10 cellular contexts compared by ENCODE assay signal in the genomic region with DNA sequence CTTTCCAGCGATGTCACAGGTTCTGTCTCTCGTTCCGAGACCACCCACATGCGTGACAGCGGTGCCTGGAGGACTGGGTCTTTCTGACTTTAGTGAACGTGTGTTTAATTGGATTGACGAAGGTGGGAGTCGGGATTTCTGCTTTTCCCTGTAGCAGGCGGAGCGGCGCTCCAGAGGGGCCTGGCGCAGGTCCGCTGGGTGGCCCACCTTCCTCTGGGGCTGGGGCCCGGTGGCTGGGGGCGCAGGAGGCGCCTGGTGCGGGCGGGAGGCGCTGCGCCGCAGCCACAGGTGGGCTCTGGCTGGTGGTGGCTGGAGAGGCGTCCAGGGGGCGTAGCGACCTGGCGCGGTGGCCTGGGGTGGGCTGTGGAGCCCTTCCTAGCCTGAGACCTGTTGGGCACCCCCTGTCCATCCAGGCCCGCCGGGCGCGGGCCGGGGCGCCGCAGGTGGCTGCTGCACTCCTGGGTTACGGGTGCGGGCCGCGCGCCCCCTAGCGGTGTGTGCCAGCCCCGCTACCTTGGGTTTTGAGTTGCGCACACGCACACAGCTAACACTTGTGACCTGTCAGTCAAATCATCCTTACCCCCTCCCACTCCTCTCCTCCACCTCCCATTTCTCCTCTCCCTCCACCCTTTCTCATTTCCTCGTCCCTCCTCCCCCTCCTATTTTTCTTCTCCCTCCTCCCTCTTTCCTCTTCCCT.
DNase-seq lines count a peak whose midpoint lies in the region; ATAC-seq and TF ChIP-seq lines count a peak whose summit lies in the region.
"Had no signal": no experiment of that assay in that cellular context is flagged by ENCODE, and none has a peak within 500 bp of the region (broad histone marks: within the 10 kb centered on the region; RNA-seq: fewer than 3 reads in every experiment).

No MANE protein-coding gene starts in this region.

- no peaks in the 10 kb centered on the region for H3K27me3 ChIP-seq in RWPE2 (ENCODE audit: insufficient read depth, poor library complexity, severe bottlenecking)

- peak; percentile 62 for TF ChIP-seq CTCF in RWPE2 (IDR thresholded peaks at IDR 0.05; ENCODE audit: poor library complexity, severe bottlenecking)

- peaks cover 1% of the 10 kb centered on the region for H3K9me3 ChIP-seq in RWPE2 (ENCODE audit: severe bottlenecking)

- peaks cover 20% of the 10 kb centered on the region for H3K36me3 ChIP-seq in RWPE2 (ENCODE audit: low read depth)

- H3K4me3 ChIP-seq in RWPE2 (ENCODE audit: severe bottlenecking), result peak overlapping the region; percentile 45

- H3K27ac ChIP-seq in RWPE2 (ENCODE audit: poor library complexity, severe bottlenecking), result no peak overlapping the region

- peak; percentile 54 for DNase-seq in D341Med (ENCODE audit: low spot score)
- DNase-seq in RWPE2 (ENCODE audit: low spot score), result no peak
- DNase-seq in fibroblast of gingiva (ENCODE audit: low read depth), result peak; percentile 88
- DNase-seq in putamen (ENCODE audit: low spot score), result peak; percentile 45
- no peak for DNase-seq in NK-92 treated with Interleukin-12 subunit alpha and Interleukin-12 subunit beta, amount 100 ng/mL, for 24 hours (lab: John Stamatoyannopoulos, UW)
- no peak for DNase-seq in NCI-H2107 treated with DMSO at 0.1 percent for 48 hours (lab: John Stamatoyannopoulos, UW; ENCODE audit: unreplicated experiment)
- DNase-seq in NCI-H446 (lab: John Stamatoyannopoulos, UW), result no peak
- DNase-seq: cortex of kidney, NCI-H187 treated with DMSO at 0.1 percent for 48 hours had no signal

- ATAC-seq in RWPE2 (ENCODE audit: low read depth) (peak; percentile 71), GM21723 (IDR thresholded peaks at IDR 0.05; ENCODE audit: unreplicated experiment) (no peak)

- H3K4me1 ChIP-seq in RWPE2 (ENCODE audit: insufficient read depth, poor library complexity, severe bottlenecking), result peaks cover 4% of the 10 kb centered on the region

Comparison
In these comparisons a context has a peak if more than half of its experiments do, and no peak if none do; other contexts are left out.
1. DNase-seq: peak in D341Med (single experiment), fibroblast of gingiva (single experiment) and putamen (single experiment); none in RWPE2 (single experiment), NK-92 treated with Interleukin-12 subunit alpha and Interleukin-12 subunit beta, amount 100 ng/mL, for 24 hours (single experiment), NCI-H2107 treated with DMSO at 0.1 percent for 48 hours (single experiment) and NCI-H446 (0 of 2).